16 cellular contexts compared by ENCODE assay signal in genomic region chr3:105811518-105812193, GRCh38. TPM values are rescaled to one million over a fixed set of nuclear protein-coding genes. Genes with fewer than 3 reads are reported as not detected.
DNase-seq lines count a peak whose midpoint lies in the region; ATAC-seq, FAIRE-seq and TF ChIP-seq lines count a peak whose summit lies in the region.
"Had no signal": no experiment of that assay in that cellular context is flagged by ENCODE, and none has a peak within 500 bp of the region (broad histone marks: within the 10 kb centered on the region; RNA-seq: fewer than 3 reads in every experiment).

No MANE protein-coding gene starts in this region.

- no peak overlapping the region for H3K4me3 ChIP-seq in GM12878
- H3K4me3 ChIP-seq: pancreas had no signal

- no peak for DNase-seq in activated naive CD8-positive, alpha-beta T cell treated with anti-CD3 and anti-CD28 coated beads, Interleukin-2, amount 50 U/mL, for 24 hours
- peak; percentile 59 for DNase-seq in MV-4-11 (lab: John Stamatoyannopoulos, UW)
- no peak for DNase-seq in GM12878 (ENCODE audit: low read depth, low spot score)
- no peak for DNase-seq in stimulated activated CD4-positive, alpha-beta T cell treated with anti-CD3 and anti-CD28 coated beads, Interleukin-2, amount 100 ng/mL, for 24 hours
- no peak for DNase-seq in foreskin keratinocyte
- DNase-seq in T-helper 2 cell treated with Interferon-gamma antibody and Interleukin-4, amounts not matched to agents 5 μg/mL and 100 μg/mL, for 36 hours (ENCODE audit: low spot score) = no peak
- no peak for DNase-seq in RCC 7860 (ENCODE audit: low spot score)
- DNase-seq: caudate nucleus, hippocampal formation, NCI-H1694, NCI-H510A, pancreas, T-cell, upper lobe of left lung had no signal

- no peak overlapping the region for H3K4me2 ChIP-seq in GM12878 (ENCODE audit: control insufficient read depth, insufficient read depth)

- peaks cover 8% of the 10 kb centered on the region for H3K79me2 ChIP-seq in GM12878 (ENCODE audit: control insufficient read depth, insufficient read depth, low read length)

- no peaks in the 10 kb centered on the region; a peak in 1 of 4 replicates for H3K36me3 ChIP-seq in GM12878 (ENCODE audit: control insufficient read depth in 2 of 2, insufficient read depth in 2 of 2, low read length in 1 of 2)
- H3K36me3 ChIP-seq: pancreas, upper lobe of left lung had no signal

- WGBS in GM12878 (ENCODE audit: insufficient coverage, insufficient replicate concordance, low lambda C conversion rate, missing lambda C conversion rate) = 39% methylated on average over 10 of the region's 10 CpGs

- H3K27me3 Mint-ChIP-seq in activated naive CD8-positive, alpha-beta T cell = no peaks in the 10 kb centered on the region
- H3K27me3 Mint-ChIP-seq in activated naive CD8-positive, alpha-beta T cell treated with anti-CD3 and anti-CD28 coated beads, Interleukin-2, amount 50 U/mL, for 24 hours = no peaks in the 10 kb centered on the region
- H3K27me3 Mint-ChIP-seq in T-helper 2 cell treated with Interferon-gamma antibody and Interleukin-4, amounts not matched to agents 5 μg/mL and 100 μg/mL, for 36 hours (ENCODE audit: low read depth) = no peaks in the 10 kb centered on the region
- H3K27me3 Mint-ChIP-seq: T-cell had no signal

- FAIRE-seq in GM12878 (lab: Jason Lieb, UNC) (no peak), RCC 7860 (lab: Jason Lieb, UNC) (no peak)

- no peak for ATAC-seq in activated naive CD8-positive, alpha-beta T cell treated with anti-CD3 and anti-CD28 coated beads, Interleukin-2, amount 50 U/mL, for 24 hours
- ATAC-seq in GM12878 = no peak
- no peak for ATAC-seq in foreskin keratinocyte
- ATAC-seq: activated CD4-positive, CD25-positive, alpha-beta regulatory T cell treated with anti-CD3 and anti-CD28 coated beads, Interleukin-2, amount 50 U/mL, for 24 hours; pancreas; T-cell had no signal

- peaks cover 26% of the 10 kb centered on the region for H3K36me3 Mint-ChIP-seq in activated naive CD8-positive, alpha-beta T cell
- peaks cover 46% of the 10 kb centered on the region for H3K36me3 Mint-ChIP-seq in activated naive CD8-positive, alpha-beta T cell treated with anti-CD3 and anti-CD28 coated beads, Interleukin-2, amount 50 U/mL, for 24 hours (ENCODE audit: low read depth)
- peaks cover 37% of the 10 kb centered on the region for H3K36me3 Mint-ChIP-seq in T-helper 2 cell treated with Interferon-gamma antibody and Interleukin-4, amounts not matched to agents 5 μg/mL and 100 μg/mL, for 36 hours (ENCODE audit: low read depth)

- CTCF ChIA-PET in GM12878 (lab: Yijun Ruan, JAX) = interaction anchor here (0.7 to 1.4 kb wide), 2 partner anchors 12 to 109 kb away, joined by 3 read pairs; no protein-coding TSS in a partner anchor

- TF ChIP-seq POLR2A in GM12878 (IDR thresholded peaks at IDR 0.05; ENCODE audit: low read depth, low read length) = no peak

- BruUV-seq in GM12878 (replicated peaks; lab: Mats Ljungman, UMichigan) = no TSS peak

- peaks cover 3% of the 10 kb centered on the region for H3K4me1 ChIP-seq in GM12878 (ENCODE audit: control insufficient read depth, insufficient read depth, low read length)
- H3K4me1 ChIP-seq in foreskin keratinocyte = peaks cover 7% of the 10 kb centered on the region

- no peaks in the 10 kb centered on the region; the same call in 1 of the 3 replicates for H3K9me3 ChIP-seq in GM12878 (replicated peaks; ENCODE audit: control insufficient read depth, insufficient read depth, low read length)
- H3K9me3 ChIP-seq: pancreas, upper lobe of left lung had no signal

- TF ChIP-seq CTCF in GM12878 (IDR thresholded peaks at IDR 0.05 in 2 of 3, conservative IDR thresholded peaks at IDR 0.05 in 1 of 3; ENCODE audit: control insufficient read depth in 2 of 3, extremely low read depth in 1 of 3, insufficient read depth in 1 of 3, low read depth in 3 of 3, low read length in 3 of 3) (no peak), foreskin keratinocyte (conservative IDR thresholded peaks at IDR 0.05) (no peak)

- TF ChIP-seq EP300 in GM12878 (IDR thresholded peaks at IDR 0.05; ENCODE audit: borderline replicate concordance in 1 of 2, control insufficient read depth in 1 of 2, low read depth in 2 of 2, low read length in 2 of 2) = no peak

- no peaks in the 10 kb centered on the region for H4K20me1 ChIP-seq in GM12878 (ENCODE audit: control insufficient read depth, insufficient read depth)

- H3K27ac Mint-ChIP-seq in activated naive CD8-positive, alpha-beta T cell = peak overlapping the region; percentile 81
- no peak overlapping the region for H3K27ac Mint-ChIP-seq in activated naive CD8-positive, alpha-beta T cell treated with anti-CD3 and anti-CD28 coated beads, Interleukin-2, amount 50 U/mL, for 24 hours
- H3K27ac Mint-ChIP-seq in T-helper 2 cell treated with Interferon-gamma antibody and Interleukin-4, amounts not matched to agents 5 μg/mL and 100 μg/mL, for 36 hours = no peak overlapping the region

- H3K27ac ChIP-seq in GM12878 (ENCODE audit: control insufficient read depth, insufficient read depth) (no peak overlapping the region), foreskin keratinocyte (no peak overlapping the region)
- H3K27ac ChIP-seq: pancreas, upper lobe of left lung had no signal

- H3K4me1 Mint-ChIP-seq in activated naive CD8-positive, alpha-beta T cell (ENCODE audit: low read depth) = peaks cover 75% of the 10 kb centered on the region
- H3K4me1 Mint-ChIP-seq in activated naive CD8-positive, alpha-beta T cell treated with anti-CD3 and anti-CD28 coated beads, Interleukin-2, amount 50 U/mL, for 24 hours = peaks cover 74% of the 10 kb centered on the region
- H3K4me1 Mint-ChIP-seq in T-helper 2 cell treated with Interferon-gamma antibody and Interleukin-4, amounts not matched to agents 5 μg/mL and 100 μg/mL, for 36 hours (ENCODE audit: low read depth) = peaks cover 27% of the 10 kb centered on the region

- POLR2A ChIA-PET in GM12878 (lab: Charles Lee) = interaction anchor here (0.9 kb wide), 1 partner anchor 47 kb away, joined by 3 read pairs; no protein-coding TSS in a partner anchor

- H3K9me3 Mint-ChIP-seq in activated naive CD8-positive, alpha-beta T cell (ENCODE audit: low read depth) = peaks cover 3% of the 10 kb centered on the region
- H3K9me3 Mint-ChIP-seq in activated naive CD8-positive, alpha-beta T cell treated with anti-CD3 and anti-CD28 coated beads, Interleukin-2, amount 50 U/mL, for 24 hours = peaks cover 10% of the 10 kb centered on the region
- H3K9me3 Mint-ChIP-seq in T-helper 2 cell treated with Interferon-gamma antibody and Interleukin-4, amounts not matched to agents 5 μg/mL and 100 μg/mL, for 36 hours = peaks cover 16% of the 10 kb centered on the region

- H3K27me3 ChIP-seq in GM12878 (replicated peaks in 1 of 2; ENCODE audit: control insufficient read depth in 2 of 2, insufficient read depth in 2 of 2, low read length in 1 of 2) (no peaks in the 10 kb centered on the region), foreskin keratinocyte (no peaks in the 10 kb centered on the region)
- H3K27me3 ChIP-seq: pancreas, upper lobe of left lung had no signal

- H2AFZ ChIP-seq in GM12878 (ENCODE audit: control insufficient read depth, low read depth, low read length) = no peak overlapping the region

- intact Hi-C loops in GM12878 (cut with micrococcal nuclease; ENCODE audit: unreplicated experiment) = no loop called here

- no peak overlapping the region for H3K4me3 Mint-ChIP-seq in activated naive CD8-positive, alpha-beta T cell
- no peak overlapping the region for H3K4me3 Mint-ChIP-seq in activated naive CD8-positive, alpha-beta T cell treated with anti-CD3 and anti-CD28 coated beads, Interleukin-2, amount 50 U/mL, for 24 hours
- H3K4me3 Mint-ChIP-seq in T-helper 2 cell treated with Interferon-gamma antibody and Interleukin-4, amounts not matched to agents 5 μg/mL and 100 μg/mL, for 36 hours = no peak overlapping the region

- SMC1A ChIA-PET in GM12878 (lab: Charles Lee; ENCODE audit: uncharacterized antibody, unreplicated experiment) = interaction anchor here (0.6 to 15.5 kb wide), 8 partner anchors 11 to 358 kb away, joined by 3 to 154 read pairs (median 4); no protein-coding TSS in a partner anchor

- RAD21 ChIA-PET in GM12878 (lab: Charles Lee; ENCODE audit: unreplicated experiment) = interaction anchor here (0.9 to 3.2 kb wide), 5 partner anchors 10 to 57 kb away, joined by 3 to 12 read pairs (median 5); partner anchors contain the start of gene CBLB

- no peak overlapping the region for H3K9ac ChIP-seq in GM12878 (ENCODE audit: control insufficient read depth, insufficient read depth, low read length)

- no peak for TF ChIP-seq RAD21 in GM12878 (IDR thresholded peaks at IDR 0.05; ENCODE audit: insufficient read depth, low read depth, low read length)

- in situ Hi-C loops in GM12878 (cut with MboI) = no loop called here

TF ChIP-seq in GM12878, 131 proteins besides CTCF, POLR2A, EP300 and RAD21 (continues in another document):
- peak; percentile 34; the same call in 1 of the 2 replicates for TF ChIP-seq SPI1 (IDR thresholded peaks at IDR 0.05; ENCODE audit: borderline replicate concordance, insufficient read depth, low read depth, low read length)

RNA-seq across cellular contexts. Expression of gene CBLB, which starts 57.2 kb away (rescaled TPM):
- 1,014 and 1,112 TPM in 2 replicates for total RNA-seq in GM12878 (2013; cell fraction: nucleolus; rRNA removed)
- total RNA-seq in GM12878 (2014; rRNA removed) = 27.3 and 28.9 TPM in 2 replicates
- total RNA-seq in GM12878 (2014; rRNA removed; fragmentation: Illumina TruSeq; extraction: Trizol) = 40.5 and 45.0 TPM in 2 replicates
- total RNA-seq in GM12878 (2021) = 56.4 and 57.6 TPM in 2 replicates
- 23.4 TPM for polyA plus RNA-seq in GM12878 (2011; ENCODE audit: low read depth)
- polyA plus RNA-seq in GM12878 (2011; rRNA removed) = 107 and 119 TPM in 2 replicates
- 49.4 and 66.2 TPM in 2 replicates for polyA plus RNA-seq in GM12878 (2011; cell fraction: cytosol; rRNA removed)
- 101 and 108 TPM in 2 replicates for polyA plus RNA-seq in GM12878 (2011; cell fraction: nucleus; rRNA removed)
- polyA plus RNA-seq in GM12878 (2012) = 36.8 and 37.8 TPM in 2 replicates
- polyA plus RNA-seq in GM12878 (2014; fragmentation: Illumina TruSeq; extraction: Trizol) = 46.3 and 51.7 TPM in 2 replicates
- polyA plus RNA-seq in GM12878 (2014; fragmentation: Nextera tagmentation; extraction: Ambion mirVana) = 10 to 100 TPM; 17.2 to 17.6 TPM
- polyA plus RNA-seq in GM12878 (2014; rRNA removed) = 30.4 and 30.8 TPM in 2 replicates
- polyA plus RNA-seq in GM12878 (2016; fragmentation: Nextera tagmentation; extraction: Ambion mirVana) = 10 to 100 TPM; 43.4 to 47.4 TPM
- 146 and 149 TPM in 2 replicates for polyA minus RNA-seq in GM12878 (2011; rRNA and poly(A)+ RNA removed)
- polyA minus RNA-seq in GM12878 (2011; cell fraction: cytosol; rRNA and poly(A)+ RNA removed) = 29.0 and 34.4 TPM in 2 replicates
- 262 and 381 TPM in 2 replicates for polyA minus RNA-seq in GM12878 (2011; cell fraction: nucleus; rRNA and poly(A)+ RNA removed)
- 5.3 and 8.2 TPM in 2 replicates for total RNA-seq in foreskin keratinocyte
- 3.3 TPM in 2 replicates for polyA plus RNA-seq in foreskin keratinocyte
